In the genomic region with DNA sequence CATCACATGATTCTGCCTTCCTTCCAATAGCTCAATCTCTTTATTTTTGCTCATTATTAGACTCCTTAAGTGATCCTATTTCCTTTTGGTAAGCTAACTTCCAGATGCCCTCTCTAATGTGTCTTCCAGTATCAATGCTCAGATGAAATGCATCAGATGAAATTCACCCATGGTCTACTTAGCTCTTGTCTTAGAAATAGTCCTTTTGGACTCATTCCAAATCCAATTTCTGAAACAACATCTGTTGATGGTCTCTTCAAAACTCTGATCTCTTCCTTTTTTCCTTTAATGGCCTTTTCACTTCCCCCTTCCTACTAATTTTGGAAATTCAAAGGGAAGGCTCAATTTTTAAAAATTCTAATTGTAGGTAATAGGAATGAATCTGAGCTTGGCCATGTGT, we compare ENCODE assay signal across 25 cellular contexts.
"Had no signal": no experiment of that assay in that cellular context is flagged by ENCODE, and none has a peak within 500 bp of the region (broad histone marks: within the 10 kb centered on the region; RNA-seq: fewer than 3 reads in every experiment).

No MANE protein-coding gene starts in this region.

- H3K4me3 ChIP-seq: cardiac muscle cell, Peyer's patch, SJSA1 had no signal

- H3K27me3 ChIP-seq: brain microvascular endothelial cell, cardiac muscle cell, Peyer's patch had no signal

- H3K27ac ChIP-seq: brain microvascular endothelial cell, cardiac muscle cell, Peyer's patch, SJSA1, WERI-Rb-1 had no signal

- DNase-seq: activated CD4-positive, alpha-beta memory T cell treated with anti-CD3 and anti-CD28 coated beads, Interleukin-2, amount 10 ng/mL, durations not matched to agents 7 days and 5 days; activated CD4-positive, alpha-beta T cell treated with anti-CD3 and anti-CD28 coated beads for 36 hours; activated CD4-positive, alpha-beta T cell treated with anti-CD3 and anti-CD28 coated beads, Interleukin-2, amount 50 U/mL, for 1 hour; activated gamma-delta T cell; activated naive CD4-positive, alpha-beta T cell treated with anti-CD3 and anti-CD28 coated beads, Interleukin-2, amount 10 ng/mL, durations not matched to agents 7 days and 5 days; activated naive CD8-positive, alpha-beta T cell treated with anti-CD3 and anti-CD28 coated beads for 36 hours; activated T-cell treated with anti-CD3 and anti-CD28 coated beads for 4 hours; activated T-cell treated with anti-CD3 and anti-CD28 coated beads, Interleukin-2, amount 50 U/mL, for 48 hours; brain microvascular endothelial cell; KG1; NCI-H1092; NCI-H1417; NCI-H2029; NCI-H2107; NCI-H510A treated with DMSO at 0.1 percent for 48 hours; NCI-H748 treated with DMSO at 0.1 percent for 48 hours; NK-92 treated with Interleukin-12 subunit alpha and Interleukin-12 subunit beta, amount 100 ng/mL, for 24 hours; Peyer's patch; SHP77; T-cell; T-helper 2 cell; WERI-Rb-1 had no signal

- ATAC-seq: activated CD4-positive, alpha-beta T cell treated with anti-CD3 and anti-CD28 coated beads for 36 hours; activated T-helper 17 cell treated with anti-CD3 and anti-CD28 coated beads, Interleukin-2, amount 50 U/mL, for 72 hours; T-cell had no signal

- H3K36me3 ChIP-seq: brain microvascular endothelial cell, cardiac muscle cell, Peyer's patch, SJSA1, WERI-Rb-1 had no signal

- H3K9me3 ChIP-seq: Peyer's patch, SJSA1 had no signal

- H3K4me1 ChIP-seq: Peyer's patch had no signal
